10 cellular contexts compared by ENCODE assay signal in the genomic region with DNA sequence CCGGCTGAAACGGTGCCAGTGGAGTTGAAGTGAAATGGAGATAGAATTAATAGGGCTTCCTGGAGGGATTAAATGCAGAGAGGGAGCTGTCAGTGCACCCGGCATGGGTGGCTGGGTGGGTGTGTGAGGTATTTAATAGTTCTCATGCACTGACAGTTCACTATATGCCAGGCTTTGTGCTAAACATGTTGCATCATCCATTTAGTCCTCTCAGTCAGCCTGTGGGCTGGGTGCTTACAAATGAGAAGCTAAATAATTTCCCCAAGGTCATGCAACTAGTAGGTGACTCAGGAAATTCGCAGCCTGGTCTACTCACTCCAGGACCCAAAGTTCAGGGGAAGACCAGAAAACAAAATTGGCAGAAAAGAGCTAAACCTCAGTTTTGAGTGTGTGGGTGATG.
DNase-seq lines count a peak whose midpoint lies in the region; ATAC-seq, FAIRE-seq and TF ChIP-seq lines count a peak whose summit lies in the region.
"Had no signal": no experiment of that assay in that cellular context is flagged by ENCODE, and none has a peak within 500 bp of the region (broad histone marks: within the 10 kb centered on the region; RNA-seq: fewer than 3 reads in every experiment).

No MANE protein-coding gene starts in this region.

- in situ Hi-C loops in HepG2 (cut with HindIII; ENCODE audit: extremely low pct_ligation_motif_present, low pct_unique_long_range_greater_than_20kb): no loop called here

- POLR2A ChIA-PET in BJ (lab: Charles Lee): no interaction called here
- POLR2A ChIA-PET in WTC11 (lab: Charles Lee): no interaction called here
- POLR2A ChIA-PET in HepG2 (lab: Yijun Ruan, JAX): interaction anchor here (0.7 to 1.8 kb wide), 4 partner anchors 9 to 53 kb away, joined by 3 to 8 read pairs (median 4); no protein-coding TSS in a partner anchor

- peak; percentile 49 for FAIRE-seq in HepG2 (lab: Jason Lieb, UNC)
- FAIRE-seq: endometrium had no signal

- H2AFZ ChIP-seq in HepG2 (ENCODE audit: low read length): no peak overlapping the region

- intact Hi-C loops in HepG2 (cut with micrococcal nuclease; ENCODE audit: unreplicated experiment) (no loop called here), lower lobe of right lung (cut with DNase I) (no loop called here), colonic mucosa (cut with DNase I) (no loop called here)

- 27% methylated on average over 4 of the region's 4 CpGs for WGBS in HepG2 (ENCODE audit: low lambda C conversion rate)

- no peak overlapping the region for H3K9ac ChIP-seq in HepG2 (ENCODE audit: insufficient read depth, low read depth, low read length)
- H3K9ac ChIP-seq in colonic mucosa (ENCODE audit: low read depth in 2 of 2, low read length in 2 of 2): no peak overlapping the region

- H3K27ac ChIP-seq in HepG2 (ENCODE audit: extremely low read length, insufficient read depth, low read length) (no peak overlapping the region), lower lobe of right lung (no peak overlapping the region), colonic mucosa (no peak overlapping the region)
- H3K27ac ChIP-seq: skin epidermis had no signal

- TF ChIP-seq POLR2A in HepG2 (IDR thresholded peaks at IDR 0.05; ENCODE audit: insufficient read depth in 1 of 2, low read depth in 2 of 2, low read length in 2 of 2): no peak

- peaks cover 15% of the 10 kb centered on the region for H3K4me1 Mint-ChIP-seq in WTC11

- H3K79me2 ChIP-seq in HepG2 (ENCODE audit: insufficient read depth, low read length): no peaks in the 10 kb centered on the region

- no TSS peak for BruUV-seq in HepG2 (replicated peaks; lab: Mats Ljungman, UMichigan)

- no peaks in the 10 kb centered on the region for H3K36me3 ChIP-seq in BJ (ENCODE audit: control insufficient read depth, insufficient read depth, low read length)
- H3K36me3 ChIP-seq in HepG2 (replicated peaks in 1 of 2; ENCODE audit: control insufficient read depth in 1 of 2, insufficient read depth in 2 of 2, low read length in 2 of 2): no peaks in the 10 kb centered on the region
- no peaks in the 10 kb centered on the region for H3K36me3 ChIP-seq in lower lobe of right lung
- H3K36me3 ChIP-seq in colonic mucosa: no peaks in the 10 kb centered on the region

- TF ChIP-seq RAD21 in HepG2 (CRISPR knock-in tag; IDR thresholded peaks at IDR 0.05): no peak

- H3K9me3 ChIP-seq in HepG2 (ENCODE audit: low read length) (no peaks in the 10 kb centered on the region), lower lobe of right lung (no peaks in the 10 kb centered on the region), colonic mucosa (no peaks in the 10 kb centered on the region)

- no peaks in the 10 kb centered on the region for H3K27me3 Mint-ChIP-seq in WTC11 (ENCODE audit: low read depth)

- peaks cover 18% of the 10 kb centered on the region for H3K4me1 ChIP-seq in HepG2 (ENCODE audit: insufficient read depth, low read length)
- peaks cover 13% of the 10 kb centered on the region for H3K4me1 ChIP-seq in lower lobe of right lung
- H3K4me1 ChIP-seq in colonic mucosa: no peaks in the 10 kb centered on the region

- peaks cover 4% of the 10 kb centered on the region; the same call in 1 of the 2 replicates for H3K9me3 Mint-ChIP-seq in WTC11

- DNase-seq in BJ (ENCODE audit: low read depth) (peak; percentile 15), WTC11 (ENCODE audit: low spot score) (no peak), HepG2 (ENCODE audit: low spot score) (peak; percentile 71), lower lobe of right lung (no peak), colonic mucosa (no peak), NCI-H2107 treated with DMSO at 0.1 percent for 48 hours (lab: John Stamatoyannopoulos, UW; ENCODE audit: unreplicated experiment) (no peak), NCI-H2227 (lab: John Stamatoyannopoulos, UW; ENCODE audit: unreplicated experiment) (no peak)

- TF ChIP-seq CTCF in BJ (IDR thresholded peaks at IDR 0.05; ENCODE audit: insufficient read depth, low read depth, low read length) (no peak), WTC11 (IDR thresholded peaks at IDR 0.05) (no peak), HepG2 (CRISPR knock-in tag; IDR thresholded peaks at IDR 0.05) (no peak), lower lobe of right lung (IDR thresholded peaks at IDR 0.05) (no peak), colonic mucosa (IDR thresholded peaks at IDR 0.05) (no peak)

- H3K27ac Mint-ChIP-seq in WTC11: no peak overlapping the region

- peak overlapping the region; percentile 46 for H3K4me2 ChIP-seq in HepG2 (ENCODE audit: low read depth, low read length)

- no peak overlapping the region for H3K4me3 ChIP-seq in BJ (ENCODE audit: low read depth, low read length)
- peak overlapping the region in 1 of 3 experiments; percentile 5; a peak in 1 of 6 replicates for H3K4me3 ChIP-seq in HepG2 (replicated peaks in 1 of 3; ENCODE audit: insufficient read depth in 1 of 3, low read depth in 2 of 3, low read length in 3 of 3)
- H3K4me3 ChIP-seq in lower lobe of right lung: no peak overlapping the region
- H3K4me3 ChIP-seq in colonic mucosa: no peak overlapping the region
- H3K4me3 ChIP-seq: skin epidermis had no signal

- H4K20me1 ChIP-seq in HepG2 (ENCODE audit: insufficient read depth, low read length): no peaks in the 10 kb centered on the region

- H3K36me3 Mint-ChIP-seq in WTC11: no peaks in the 10 kb centered on the region

- ATAC-seq in HG02642 (IDR thresholded peaks at IDR 0.05; ENCODE audit: poor library complexity, unreplicated experiment) (peak; percentile 74), WTC11 (no peak), HepG2 (peak; percentile 90), lower lobe of right lung (no peak)

- H3K4me3 Mint-ChIP-seq in WTC11: no peak overlapping the region

- CTCF ChIA-PET in BJ (lab: Yijun Ruan, JAX): interaction anchor here (1.3 kb wide), 1 partner anchor 9 kb away, joined by 3 read pairs; no protein-coding TSS in a partner anchor
- CTCF ChIA-PET in WTC11 (lab: Charles Lee): no interaction called here
- CTCF ChIA-PET in HepG2 (lab: Yijun Ruan, JAX; ENCODE audit: low intra/inter-chr PET ratio, low total read pairs): no interaction called here

- H3K27me3 ChIP-seq in BJ (ENCODE audit: control insufficient read depth, insufficient read depth, low read length) (no peaks in the 10 kb centered on the region), HepG2 (ENCODE audit: control insufficient read depth in 1 of 2, insufficient read depth in 2 of 2, low read length in 2 of 2) (peaks cover 0 to 7% of the 10 kb centered on the region in 2 experiments; a peak in 4 of 5 replicates), lower lobe of right lung (ENCODE audit: low read depth) (no peaks in the 10 kb centered on the region), colonic mucosa (no peaks in the 10 kb centered on the region)

- TF ChIP-seq EP300 in HepG2 (IDR thresholded peaks at IDR 0.05; ENCODE audit: low read depth in 2 of 2, low read length in 2 of 2) (no peak), HepG2 (CRISPR knock-in tag; IDR thresholded peaks at IDR 0.05; ENCODE audit: borderline replicate concordance) (no peak)

TF ChIP-seq in WTC11, 78 proteins besides CTCF, POLR2A, EP300 and RAD21:
- TF ChIP-seq MLX (CRISPR knock-in tag; IDR thresholded peaks at IDR 0.05): no peak
- TF ChIP-seq GABPB1 (CRISPR knock-in tag; IDR thresholded peaks at IDR 0.05): peak; percentile 98
TF ChIP-seq in WTC11: peak in this region for 1.

TF ChIP-seq in HepG2, 621 proteins besides CTCF, POLR2A, EP300 and RAD21 (continues in another document):
- peak; percentile 9 to 24; a peak in 1 of 4 replicates for TF ChIP-seq MAFK (conservative IDR thresholded peaks at IDR 0.05 in 1 of 2, IDR thresholded peaks at IDR 0.05 in 1 of 2; ENCODE audit: low read length in 2 of 2)
- TF ChIP-seq SP2 (CRISPR knock-in tag; IDR thresholded peaks at IDR 0.05): no peak
- TF ChIP-seq RFXAP (CRISPR knock-in tag; IDR thresholded peaks at IDR 0.05; ENCODE audit: borderline replicate concordance): no peak
- TF ChIP-seq FOXK1 (CRISPR knock-in tag; IDR thresholded peaks at IDR 0.05; ENCODE audit: borderline replicate concordance, low read depth): peak; percentile 20; the same call in 1 of the 2 replicates
- TF ChIP-seq, protein P1, sequence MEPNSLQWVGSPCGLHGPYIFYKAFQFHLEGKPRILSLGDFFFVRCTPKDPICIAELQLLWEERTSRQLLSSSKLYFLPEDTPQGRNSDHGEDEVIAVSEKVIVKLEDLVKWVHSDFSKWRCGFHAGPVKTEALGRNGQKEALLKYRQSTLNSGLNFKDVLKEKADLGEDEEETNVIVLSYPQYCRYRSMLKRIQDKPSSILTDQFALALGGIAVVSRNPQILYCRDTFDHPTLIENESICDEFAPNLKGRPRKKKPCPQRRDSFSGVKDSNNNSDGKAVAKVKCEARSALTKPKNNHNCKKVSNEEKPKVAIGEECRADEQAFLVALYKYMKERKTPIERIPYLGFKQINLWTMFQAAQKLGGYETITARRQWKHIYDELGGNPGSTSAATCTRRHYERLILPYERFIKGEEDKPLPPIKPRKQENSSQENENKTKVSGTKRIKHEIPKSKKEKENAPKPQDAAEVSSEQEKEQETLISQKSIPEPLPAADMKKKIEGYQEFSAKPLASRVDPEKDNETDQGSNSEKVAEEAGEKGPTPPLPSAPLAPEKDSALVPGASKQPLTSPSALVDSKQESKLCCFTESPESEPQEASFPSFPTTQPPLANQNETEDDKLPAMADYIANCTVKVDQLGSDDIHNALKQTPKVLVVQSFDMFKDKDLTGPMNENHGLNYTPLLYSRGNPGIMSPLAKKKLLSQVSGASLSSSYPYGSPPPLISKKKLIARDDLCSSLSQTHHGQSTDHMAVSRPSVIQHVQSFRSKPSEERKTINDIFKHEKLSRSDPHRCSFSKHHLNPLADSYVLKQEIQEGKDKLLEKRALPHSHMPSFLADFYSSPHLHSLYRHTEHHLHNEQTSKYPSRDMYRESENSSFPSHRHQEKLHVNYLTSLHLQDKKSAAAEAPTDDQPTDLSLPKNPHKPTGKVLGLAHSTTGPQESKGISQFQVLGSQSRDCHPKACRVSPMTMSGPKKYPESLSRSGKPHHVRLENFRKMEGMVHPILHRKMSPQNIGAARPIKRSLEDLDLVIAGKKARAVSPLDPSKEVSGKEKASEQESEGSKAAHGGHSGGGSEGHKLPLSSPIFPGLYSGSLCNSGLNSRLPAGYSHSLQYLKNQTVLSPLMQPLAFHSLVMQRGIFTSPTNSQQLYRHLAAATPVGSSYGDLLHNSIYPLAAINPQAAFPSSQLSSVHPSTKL (CRISPR knock-in tag; IDR thresholded peaks at IDR 0.05): peak; percentile 62; the same call in 1 of the 2 replicates
- no peak for TF ChIP-seq CCAR2 (optimal IDR thresholded peaks at IDR 0.05; ENCODE audit: low read depth, low read length)
- TF ChIP-seq BATF2 (CRISPR knock-in tag; IDR thresholded peaks at IDR 0.05): no peak
- TF ChIP-seq HOXD1 (CRISPR knock-in tag; IDR thresholded peaks at IDR 0.05): no peak
- TF ChIP-seq ZNF607 (CRISPR knock-in tag; IDR thresholded peaks at IDR 0.05; ENCODE audit: borderline replicate concordance): no peak
- no peak for TF ChIP-seq MTA3 (CRISPR knock-in tag; IDR thresholded peaks at IDR 0.05)
- TF ChIP-seq MIXL1 (CRISPR knock-in tag; IDR thresholded peaks at IDR 0.05): no peak

Comparison
In these comparisons a context has a peak if more than half of its experiments do, and no peak if none do; other contexts are left out.
1. DNase-seq: peak in BJ (single experiment) and HepG2 (single experiment); none in WTC11 (single experiment), lower lobe of right lung (single experiment), colonic mucosa (single experiment), NCI-H2107 treated with DMSO at 0.1 percent for 48 hours (single experiment) and NCI-H2227 (single experiment).
2. ATAC-seq: peak in HG02642 (single experiment) and HepG2 (single experiment); none in WTC11 (single experiment) and lower lobe of right lung (0 of 2).